In genomic region chr1:45730780-45731319, GRCh38 we compare ENCODE assay signal across 1 cellular context.
TF ChIP-seq lines count a peak whose summit lies in the region.

No MANE protein-coding gene starts in this region.

TF ChIP-seq in GM23338, 12 proteins besides CTCF, POLR2A, EP300 and RAD21 (continued from another document):
- no peak for TF ChIP-seq ZNF462 (CRISPR knock-in tag; IDR thresholded peaks at IDR 0.05)
- TF ChIP-seq JUNB (IDR thresholded peaks at IDR 0.05; ENCODE audit: unreplicated experiment), result no peak
- TF ChIP-seq POLR2AphosphoS5 (IDR thresholded peaks at IDR 0.05; ENCODE audit: low read depth), result no peak
- no peak for TF ChIP-seq CREB1 (CRISPR knock-in tag; IDR thresholded peaks at IDR 0.05; ENCODE audit: low read depth)
- no peak for TF ChIP-seq ZNF114 (CRISPR knock-in tag; IDR thresholded peaks at IDR 0.05)
- TF ChIP-seq REST (IDR thresholded peaks at IDR 0.05; ENCODE audit: unreplicated experiment), result no peak
- TF ChIP-seq ETS1 (IDR thresholded peaks at IDR 0.05), result no peak
- TF ChIP-seq NANOG (IDR thresholded peaks at IDR 0.05; ENCODE audit: borderline replicate concordance), result no peak
- TF ChIP-seq ZNF331 (CRISPR knock-in tag; IDR thresholded peaks at IDR 0.05; ENCODE audit: low read depth), result no peak
- TF ChIP-seq EZH2 (IDR thresholded peaks at IDR 0.05; ENCODE audit: low read depth, unreplicated experiment), result no peak
